Comparison of ENCODE assay signal across 22 cellular contexts in the genomic region with DNA sequence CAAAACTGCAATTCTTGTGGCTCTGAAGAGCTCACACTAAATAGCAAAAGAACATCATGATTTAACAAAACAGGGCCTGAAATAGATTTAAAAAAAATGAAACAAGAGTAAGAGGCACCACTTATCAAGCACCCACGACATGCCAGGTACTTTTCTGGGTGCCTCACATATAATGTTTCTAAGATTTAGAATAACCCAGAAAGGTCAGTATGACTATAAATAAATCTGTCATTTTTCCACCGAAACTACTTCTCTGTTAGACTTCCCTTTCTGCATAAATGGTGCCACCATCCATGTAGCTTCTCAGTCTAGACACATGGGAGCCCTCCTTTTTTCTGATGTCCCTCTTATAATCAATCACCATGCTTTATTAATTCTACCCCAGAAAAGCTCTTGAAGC.
DNase-seq lines count a peak whose midpoint lies in the region; ATAC-seq lines count a peak whose summit lies in the region.
"Had no signal": no experiment of that assay in that cellular context is flagged by ENCODE, and none has a peak within 500 bp of the region (broad histone marks: within the 10 kb centered on the region; RNA-seq: fewer than 3 reads in every experiment).

No MANE protein-coding gene starts in this region.

- H3K27ac ChIP-seq in Karpas-422 (ENCODE audit: low read length) (no peak overlapping the region), caudate nucleus (ENCODE audit: low read depth, low read length) (peak overlapping the region; percentile 69), SJCRH30 (no peak overlapping the region)
- H3K27ac ChIP-seq: A549; BLaER1 treated with 17β-estradiol and CSF1 and Interleukin-3, amounts not matched to agents 10 nM and 100 nM had no signal

- H3K36me3 ChIP-seq in Karpas-422 (ENCODE audit: insufficient read depth, low read length) (no peaks in the 10 kb centered on the region), SJCRH30 (no peaks in the 10 kb centered on the region)
- H3K36me3 ChIP-seq: BE2C; BLaER1 treated with 17β-estradiol and CSF1 and Interleukin-3, amounts not matched to agents 10 nM and 100 nM had no signal

- no peaks in the 10 kb centered on the region for H3K36me3 Mint-ChIP-seq in stimulated activated memory B cell treated with anti-CD40 and anti-IgM and Interleukin-4, amounts not matched to agents 10 μg/mL and 1 μg/mL and 100 μg/mL, for 72 hours
- H3K36me3 Mint-ChIP-seq: CD14-positive monocyte; CD8-positive, alpha-beta memory T cell had no signal

- no peak overlapping the region for H3K4me2 ChIP-seq in Karpas-422 (ENCODE audit: low read depth, low read length, poor library complexity, severe bottlenecking)
- H3K4me2 ChIP-seq: A549, GM23338 had no signal

- H4K20me1 ChIP-seq in Karpas-422 (ENCODE audit: insufficient read depth, low read depth, low read length) = no peaks in the 10 kb centered on the region
- H4K20me1 ChIP-seq: BLaER1 treated with 17β-estradiol and CSF1 and Interleukin-3, amounts not matched to agents 10 nM and 100 nM had no signal

- H3K27ac Mint-ChIP-seq in stimulated activated memory B cell treated with anti-CD40 and anti-IgM and Interleukin-4, amounts not matched to agents 10 μg/mL and 1 μg/mL and 100 μg/mL, for 72 hours = peak overlapping the region; percentile 3
- H3K27ac Mint-ChIP-seq: CD4-positive, alpha-beta T cell; CD8-positive, alpha-beta memory T cell; GM23338; H9 had no signal

- H3K4me3 ChIP-seq in Karpas-422 (ENCODE audit: low read length) (no peak overlapping the region), SJCRH30 (no peak overlapping the region)
- H3K4me3 ChIP-seq: A549; BLaER1 treated with 17β-estradiol and CSF1 and Interleukin-3, amounts not matched to agents 10 nM and 100 nM; GM23338 had no signal

- no peak overlapping the region for H2AFZ ChIP-seq in Karpas-422 (ENCODE audit: low read length)
- H2AFZ ChIP-seq: GM23338 had no signal

- H3K9me2 ChIP-seq in Karpas-422 (replicated peaks; ENCODE audit: insufficient read depth, low read length) = no peaks in the 10 kb centered on the region

- H3K27me3 Mint-ChIP-seq in stimulated activated memory B cell treated with anti-CD40 and anti-IgM and Interleukin-4, amounts not matched to agents 10 μg/mL and 1 μg/mL and 100 μg/mL, for 72 hours = no peaks in the 10 kb centered on the region
- H3K27me3 Mint-ChIP-seq: CD4-positive, alpha-beta T cell; CD8-positive, alpha-beta memory T cell had no signal

- H3K9ac ChIP-seq in Karpas-422 (ENCODE audit: low read length) = no peak overlapping the region
- H3K9ac ChIP-seq: BLaER1 treated with 17β-estradiol and CSF1 and Interleukin-3, amounts not matched to agents 10 nM and 100 nM had no signal

- H3K9me3 ChIP-seq in Karpas-422 (ENCODE audit: low read length) (no peaks in the 10 kb centered on the region), SJCRH30 (replicated peaks) (no peaks in the 10 kb centered on the region)
- H3K9me3 ChIP-seq: A549; BE2C; BLaER1 treated with 17β-estradiol and CSF1 and Interleukin-3, amounts not matched to agents 10 nM and 100 nM had no signal

- peaks cover 3% of the 10 kb centered on the region for H3K9me3 Mint-ChIP-seq in stimulated activated memory B cell treated with anti-CD40 and anti-IgM and Interleukin-4, amounts not matched to agents 10 μg/mL and 1 μg/mL and 100 μg/mL, for 72 hours
- H3K9me3 Mint-ChIP-seq: CD4-positive, alpha-beta T cell had no signal

- peak; percentile 46 for DNase-seq in Karpas-422
- DNase-seq in MV-4-11 (lab: John Stamatoyannopoulos, UW) = peak; percentile 31
- peak in 5 of 61 donors; percentile 7 to 62 (median 56) for DNase-seq in caudate nucleus (lab: John Stamatoyannopoulos, UW)
- DNase-seq in SJCRH30 = no peak
- DNase-seq: 8988T; ACHN; AML-193; BE2C; CD4-positive, alpha-beta T cell; CD8-positive, alpha-beta memory T cell; DMS53; DMS79 treated with DMSO at 0.1 percent for 48 hours; GF-D8; H9 had no signal

- H3K79me2 ChIP-seq in Karpas-422 (ENCODE audit: low read length) = no peaks in the 10 kb centered on the region

- no peak overlapping the region for H3K4me3 Mint-ChIP-seq in stimulated activated memory B cell treated with anti-CD40 and anti-IgM and Interleukin-4, amounts not matched to agents 10 μg/mL and 1 μg/mL and 100 μg/mL, for 72 hours
- H3K4me3 Mint-ChIP-seq: CD14-positive monocyte; CD4-positive, alpha-beta T cell; CD8-positive, alpha-beta memory T cell; GM23338; H9 had no signal

- H3K27me3 ChIP-seq in Karpas-422 (ENCODE audit: low read length) (no peaks in the 10 kb centered on the region), SJCRH30 (0 out of 2 replicates have a peak, but pooled peaks cover 2% of the 10 kb centered on the region)
- H3K27me3 ChIP-seq: BE2C; BLaER1 treated with 17β-estradiol and CSF1 and Interleukin-3, amounts not matched to agents 10 nM and 100 nM had no signal

- H3K4me1 Mint-ChIP-seq in stimulated activated memory B cell treated with anti-CD40 and anti-IgM and Interleukin-4, amounts not matched to agents 10 μg/mL and 1 μg/mL and 100 μg/mL, for 72 hours = no peaks in the 10 kb centered on the region
- H3K4me1 Mint-ChIP-seq: CD14-positive monocyte; CD8-positive, alpha-beta memory T cell; GM23338 had no signal

- ATAC-seq in stimulated activated memory B cell treated with anti-CD40 and anti-IgM and Interleukin-4, amounts not matched to agents 10 μg/mL and 1 μg/mL and 100 μg/mL, for 72 hours = peak; percentile 67
- ATAC-seq in HG03571 (IDR thresholded peaks at IDR 0.05; ENCODE audit: unreplicated experiment) (no peak), GM21423 (IDR thresholded peaks at IDR 0.05; ENCODE audit: unreplicated experiment) (no peak)
- ATAC-seq: A549, GM23338, HCT116 had no signal

- H3K4me1 ChIP-seq in Karpas-422 (ENCODE audit: low read length) (no peaks in the 10 kb centered on the region; the same call in none of the 2 replicates), SJCRH30 (no peaks in the 10 kb centered on the region)
- H3K4me1 ChIP-seq: A549, BE2C had no signal

Comparison
In these comparisons a context has a peak if more than half of its experiments do, and no peak if none do; other contexts are left out.
1. DNase-seq: peak in Karpas-422 (single experiment) and MV-4-11 (single experiment); none in SJCRH30 (0 of 2).